Comparison of ENCODE assay signal across 18 cellular contexts in the genomic region with DNA sequence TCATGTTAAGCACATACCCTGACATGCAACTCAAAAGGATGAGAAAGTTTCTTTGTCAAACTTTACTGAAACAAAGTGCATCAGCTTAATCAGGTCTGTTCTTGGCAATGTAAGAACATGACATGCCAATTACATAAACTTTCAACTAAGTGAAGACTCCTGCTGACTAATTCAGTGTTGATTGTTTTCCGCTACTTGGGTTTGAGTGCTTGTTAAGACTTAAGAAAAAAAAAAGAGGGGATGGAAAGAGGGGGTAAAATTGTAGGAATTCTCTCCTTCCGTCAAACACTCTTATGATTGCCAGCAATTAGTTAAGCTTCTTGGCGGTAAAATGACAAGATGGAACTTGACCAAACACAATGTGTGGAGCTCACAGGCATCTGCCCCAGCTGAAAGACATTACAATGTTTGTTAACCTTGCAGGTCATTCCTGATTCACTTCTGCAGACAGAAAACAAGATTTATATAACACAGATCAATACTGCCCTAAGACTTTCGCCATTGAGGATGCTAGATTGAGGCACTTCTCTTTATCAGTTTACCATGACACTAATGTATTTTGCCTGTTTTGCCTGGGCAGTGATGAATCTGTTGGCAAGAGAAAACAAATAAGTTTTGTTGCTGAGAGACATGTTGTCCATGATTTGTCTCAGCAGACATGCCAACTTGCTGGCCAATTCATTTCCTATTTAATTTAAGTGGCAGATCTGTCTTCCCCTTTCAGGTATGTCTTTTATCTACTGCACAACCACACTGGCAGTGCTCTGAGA.
A peak's percentile ranks its signal among the peaks of the same experiment; 100 is the strongest.
DNase-seq lines count a peak whose midpoint lies in the region; ATAC-seq and TF ChIP-seq lines count a peak whose summit lies in the region.
"Had no signal": no experiment of that assay in that cellular context is flagged by ENCODE, and none has a peak within 500 bp of the region (broad histone marks: within the 10 kb centered on the region; RNA-seq: fewer than 3 reads in every experiment).

No MANE protein-coding gene starts in this region.

- H3K9me3 ChIP-seq in endodermal cell (ENCODE audit: control insufficient read depth, low read length) (peaks cover 4% of the 10 kb centered on the region), neuronal stem cell (replicated peaks in 1 of 2; ENCODE audit: control insufficient read depth in 2 of 2, insufficient read depth in 1 of 2, low read depth in 1 of 2, low read length in 2 of 2) (peaks cover 2% of the 10 kb centered on the region in 2 donors)
- H3K9me3 ChIP-seq: Peyer's patch had no signal

- no peak overlapping the region for H3K27ac Mint-ChIP-seq in endodermal cell
- H3K27ac Mint-ChIP-seq: CD4-positive, CD25-positive, alpha-beta regulatory T cell; IgD-negative memory B cell had no signal

- H3K36me3 ChIP-seq in endodermal cell (ENCODE audit: control insufficient read depth, insufficient read depth, low read length) = no peaks in the 10 kb centered on the region
- H3K36me3 ChIP-seq in neuronal stem cell (replicated peaks in 1 of 2; ENCODE audit: control insufficient read depth in 2 of 2, insufficient read depth in 2 of 2, low read length in 2 of 2) = peaks cover 0 to 2% of the 10 kb centered on the region in 2 donors
- H3K36me3 ChIP-seq: Peyer's patch had no signal

- H2BK15ac ChIP-seq in neuronal stem cell (ENCODE audit: low read length) = no peak overlapping the region

- H3K36me3 Mint-ChIP-seq in endodermal cell (ENCODE audit: low read depth) = no peaks in the 10 kb centered on the region
- H3K36me3 Mint-ChIP-seq: CD4-positive, CD25-positive, alpha-beta regulatory T cell; IgD-negative memory B cell had no signal

- no peak overlapping the region for H2BK12ac ChIP-seq in neuronal stem cell (ENCODE audit: low read length)

- H3K9me3 Mint-ChIP-seq in endodermal cell = peaks cover 2% of the 10 kb centered on the region

- H3K4me2 ChIP-seq in neuronal stem cell (ENCODE audit: insufficient read depth, low read length, poor library complexity, severe bottlenecking) = no peak overlapping the region

- no peak for TF ChIP-seq CTCF in endodermal cell (conservative IDR thresholded peaks at IDR 0.05)

- no peak overlapping the region for H2BK5ac ChIP-seq in neuronal stem cell (ENCODE audit: low read length)

- no peak overlapping the region for H4K91ac ChIP-seq in neuronal stem cell (ENCODE audit: low read depth, low read length, poor library complexity)

- H2AFZ ChIP-seq in neuronal stem cell (ENCODE audit: low read length) = no peak overlapping the region

- H3K4me1 Mint-ChIP-seq in endodermal cell = peaks cover 38% of the 10 kb centered on the region
- H3K4me1 Mint-ChIP-seq: CD4-positive, CD25-positive, alpha-beta regulatory T cell; IgD-negative memory B cell had no signal

- no peak overlapping the region for H3K14ac ChIP-seq in neuronal stem cell (ENCODE audit: low read length)

- H3K4me3 ChIP-seq in endodermal cell (ENCODE audit: low read length) (peak overlapping the region; percentile 12), neuronal stem cell (ENCODE audit: low read length in 2 of 2) (no peak overlapping the region)
- H3K4me3 ChIP-seq: Peyer's patch had no signal

- no peak overlapping the region for H3K4ac ChIP-seq in neuronal stem cell (ENCODE audit: low read length)

- no peak overlapping the region for H3K23ac ChIP-seq in neuronal stem cell (ENCODE audit: low read depth, low read length, poor library complexity)

- DNase-seq in M059J (ENCODE audit: low read depth) (peak; percentile 26), NCI-H69 (lab: John Stamatoyannopoulos, UW) (peak; percentile 81), endodermal cell (no peak), neuronal stem cell (ENCODE audit: low spot score) (peak; percentile 60), Right ventricle myocardium superior (no peak), midbrain (lab: John Stamatoyannopoulos, UW) (no peak)
- no peak for DNase-seq in activated CD4-positive, CD25-positive, alpha-beta regulatory T cell (lab: John Stamatoyannopoulos, UW)
- DNase-seq: AML-193; Calu3; CD4-positive, CD25-positive, alpha-beta regulatory T cell; DMS79; NCI-H1436; NCI-H2081; NCI-H345; NCI-H748 treated with DMSO at 0.1 percent for 48 hours; Peyer's patch; SHP77 treated with DMSO at 0.1 percent for 48 hours had no signal

- H3K4me1 ChIP-seq in endodermal cell (ENCODE audit: control insufficient read depth, insufficient read depth, low read length) = peaks cover 20% of the 10 kb centered on the region
- peaks cover 6 to 12% of the 10 kb centered on the region in 2 donors for H3K4me1 ChIP-seq in neuronal stem cell (ENCODE audit: control insufficient read depth in 2 of 2, insufficient read depth in 1 of 2, low read depth in 1 of 2, low read length in 2 of 2)
- H3K4me1 ChIP-seq: Peyer's patch had no signal

- H3K27me3 Mint-ChIP-seq in endodermal cell (ENCODE audit: insufficient read depth) = no peaks in the 10 kb centered on the region
- H3K27me3 Mint-ChIP-seq: CD4-positive, CD25-positive, alpha-beta regulatory T cell; IgD-negative memory B cell had no signal

- intact Hi-C loops in Right ventricle myocardium superior (cut with DNase I) = no loop called here

- no peak for ATAC-seq in Right ventricle myocardium superior (ENCODE audit: poor library complexity)

- no peak overlapping the region for H3K27ac ChIP-seq in endodermal cell (ENCODE audit: low read depth, low read length)
- peak overlapping the region; percentile 68 for H3K27ac ChIP-seq in neuronal stem cell (replicated peaks; ENCODE audit: low read length)
- H3K27ac ChIP-seq: Peyer's patch had no signal

- H2BK120ac ChIP-seq in neuronal stem cell (ENCODE audit: low read depth, low read length) = no peak overlapping the region

- H3K27me3 ChIP-seq in endodermal cell (ENCODE audit: control insufficient read depth, insufficient read depth, low read length, poor library complexity, severe bottlenecking) (no peaks in the 10 kb centered on the region), neuronal stem cell (ENCODE audit: control insufficient read depth in 3 of 3, insufficient read depth in 3 of 3, low read depth in 1 of 3, low read length in 3 of 3) (no peaks in the 10 kb centered on the region)
- H3K27me3 ChIP-seq: Peyer's patch had no signal

- no peak overlapping the region for H3K9ac ChIP-seq in endodermal cell (ENCODE audit: extremely low read depth, low read length, poor library complexity, severe bottlenecking)
- H3K9ac ChIP-seq in neuronal stem cell (ENCODE audit: low read depth, low read length, poor library complexity) = no peak overlapping the region

- no peak overlapping the region for H3K18ac ChIP-seq in neuronal stem cell (ENCODE audit: low read length)

- no peak overlapping the region for H3K4me3 Mint-ChIP-seq in endodermal cell
- H3K4me3 Mint-ChIP-seq: CD4-positive, CD25-positive, alpha-beta regulatory T cell; IgD-negative memory B cell had no signal

- H4K8ac ChIP-seq in neuronal stem cell (ENCODE audit: low read depth, low read length) = no peak overlapping the region

- 64 to 85% methylated on average over 2 to 4 of the region's 4 CpGs for WGBS in endodermal cell (ENCODE audit: insufficient coverage in 1 of 2, insufficient read length in 1 of 2), 2 experiments
- WGBS in neuronal stem cell (ENCODE audit: extremely low coverage in 2 of 2, insufficient read length in 2 of 2, insufficient replicate concordance in 1 of 2), 2 donors = no CpG with 5 or more reads among the region's 4 CpGs

- no peaks in the 10 kb centered on the region for H3K79me1 ChIP-seq in neuronal stem cell (ENCODE audit: low read depth, low read length)

- no peak overlapping the region for H2AK5ac ChIP-seq in neuronal stem cell (ENCODE audit: low read depth, low read length)

Comparison
In these comparisons a context has a peak if more than half of its experiments do, and no peak if none do; other contexts are left out.
1. DNase-seq: peak in M059J (single experiment), NCI-H69 (single experiment) and neuronal stem cell (single experiment); none in endodermal cell (single experiment), Right ventricle myocardium superior (single experiment), midbrain (single experiment) and activated CD4-positive, CD25-positive, alpha-beta regulatory T cell (0 of 4).